Comparison of ENCODE assay signal across 1 cellular context in genomic region chr2:230960026-230960425, GRCh38.
TF ChIP-seq lines count a peak whose summit lies in the region.

No MANE protein-coding gene starts in this region.

TF ChIP-seq in GM12878, 131 proteins besides CTCF, POLR2A, EP300 and RAD21 (continued from another document):
- TF ChIP-seq RBBP5 (conservative IDR thresholded peaks at IDR 0.05) (no peak), ZBTB33 (IDR thresholded peaks at IDR 0.05) (no peak), CHD4 (IDR thresholded peaks at IDR 0.05) (no peak), RELB (IDR thresholded peaks at IDR 0.05; ENCODE audit: low read depth) (no peak), E2F4 (IDR thresholded peaks at IDR 0.05; ENCODE audit: low read depth, low read length) (no peak), SUZ12 (IDR thresholded peaks at IDR 0.05; ENCODE audit: unreplicated experiment) (no peak), SIX5 (IDR thresholded peaks at IDR 0.05; ENCODE audit: low read depth, low read length, severe bottlenecking) (no peak)
- TF ChIP-seq, protein P1, sequence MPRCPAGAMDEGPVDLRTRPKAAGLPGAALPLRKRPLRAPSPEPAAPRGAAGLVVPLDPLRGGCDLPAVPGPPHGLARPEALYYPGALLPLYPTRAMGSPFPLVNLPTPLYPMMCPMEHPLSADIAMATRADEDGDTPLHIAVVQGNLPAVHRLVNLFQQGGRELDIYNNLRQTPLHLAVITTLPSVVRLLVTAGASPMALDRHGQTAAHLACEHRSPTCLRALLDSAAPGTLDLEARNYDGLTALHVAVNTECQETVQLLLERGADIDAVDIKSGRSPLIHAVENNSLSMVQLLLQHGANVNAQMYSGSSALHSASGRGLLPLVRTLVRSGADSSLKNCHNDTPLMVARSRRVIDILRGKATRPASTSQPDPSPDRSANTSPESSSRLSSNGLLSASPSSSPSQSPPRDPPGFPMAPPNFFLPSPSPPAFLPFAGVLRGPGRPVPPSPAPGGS (IDR thresholded peaks at IDR 0.05; ENCODE audit: borderline replicate concordance, insufficient read depth, low read depth, low read length, poor library complexity, severe bottlenecking): no peak
- TF ChIP-seq, protein P2, sequence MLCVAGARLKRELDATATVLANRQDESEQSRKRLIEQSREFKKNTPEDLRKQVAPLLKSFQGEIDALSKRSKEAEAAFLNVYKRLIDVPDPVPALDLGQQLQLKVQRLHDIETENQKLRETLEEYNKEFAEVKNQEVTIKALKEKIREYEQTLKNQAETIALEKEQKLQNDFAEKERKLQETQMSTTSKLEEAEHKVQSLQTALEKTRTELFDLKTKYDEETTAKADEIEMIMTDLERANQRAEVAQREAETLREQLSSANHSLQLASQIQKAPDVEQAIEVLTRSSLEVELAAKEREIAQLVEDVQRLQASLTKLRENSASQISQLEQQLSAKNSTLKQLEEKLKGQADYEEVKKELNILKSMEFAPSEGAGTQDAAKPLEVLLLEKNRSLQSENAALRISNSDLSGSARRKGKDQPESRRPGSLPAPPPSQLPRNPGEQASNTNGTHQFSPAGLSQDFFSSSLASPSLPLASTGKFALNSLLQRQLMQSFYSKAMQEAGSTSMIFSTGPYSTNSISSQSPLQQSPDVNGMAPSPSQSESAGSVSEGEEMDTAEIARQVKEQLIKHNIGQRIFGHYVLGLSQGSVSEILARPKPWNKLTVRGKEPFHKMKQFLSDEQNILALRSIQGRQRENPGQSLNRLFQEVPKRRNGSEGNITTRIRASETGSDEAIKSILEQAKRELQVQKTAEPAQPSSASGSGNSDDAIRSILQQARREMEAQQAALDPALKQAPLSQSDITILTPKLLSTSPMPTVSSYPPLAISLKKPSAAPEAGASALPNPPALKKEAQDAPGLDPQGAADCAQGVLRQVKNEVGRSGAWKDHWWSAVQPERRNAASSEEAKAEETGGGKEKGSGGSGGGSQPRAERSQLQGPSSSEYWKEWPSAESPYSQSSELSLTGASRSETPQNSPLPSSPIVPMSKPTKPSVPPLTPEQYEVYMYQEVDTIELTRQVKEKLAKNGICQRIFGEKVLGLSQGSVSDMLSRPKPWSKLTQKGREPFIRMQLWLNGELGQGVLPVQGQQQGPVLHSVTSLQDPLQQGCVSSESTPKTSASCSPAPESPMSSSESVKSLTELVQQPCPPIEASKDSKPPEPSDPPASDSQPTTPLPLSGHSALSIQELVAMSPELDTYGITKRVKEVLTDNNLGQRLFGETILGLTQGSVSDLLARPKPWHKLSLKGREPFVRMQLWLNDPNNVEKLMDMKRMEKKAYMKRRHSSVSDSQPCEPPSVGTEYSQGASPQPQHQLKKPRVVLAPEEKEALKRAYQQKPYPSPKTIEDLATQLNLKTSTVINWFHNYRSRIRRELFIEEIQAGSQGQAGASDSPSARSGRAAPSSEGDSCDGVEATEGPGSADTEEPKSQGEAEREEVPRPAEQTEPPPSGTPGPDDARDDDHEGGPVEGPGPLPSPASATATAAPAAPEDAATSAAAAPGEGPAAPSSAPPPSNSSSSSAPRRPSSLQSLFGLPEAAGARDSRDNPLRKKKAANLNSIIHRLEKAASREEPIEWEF (IDR thresholded peaks at IDR 0.05; ENCODE audit: insufficient replicate concordance, low read depth, low read length): no peak
